Comparison of ENCODE assay signal across 18 cellular contexts in the genomic region with DNA sequence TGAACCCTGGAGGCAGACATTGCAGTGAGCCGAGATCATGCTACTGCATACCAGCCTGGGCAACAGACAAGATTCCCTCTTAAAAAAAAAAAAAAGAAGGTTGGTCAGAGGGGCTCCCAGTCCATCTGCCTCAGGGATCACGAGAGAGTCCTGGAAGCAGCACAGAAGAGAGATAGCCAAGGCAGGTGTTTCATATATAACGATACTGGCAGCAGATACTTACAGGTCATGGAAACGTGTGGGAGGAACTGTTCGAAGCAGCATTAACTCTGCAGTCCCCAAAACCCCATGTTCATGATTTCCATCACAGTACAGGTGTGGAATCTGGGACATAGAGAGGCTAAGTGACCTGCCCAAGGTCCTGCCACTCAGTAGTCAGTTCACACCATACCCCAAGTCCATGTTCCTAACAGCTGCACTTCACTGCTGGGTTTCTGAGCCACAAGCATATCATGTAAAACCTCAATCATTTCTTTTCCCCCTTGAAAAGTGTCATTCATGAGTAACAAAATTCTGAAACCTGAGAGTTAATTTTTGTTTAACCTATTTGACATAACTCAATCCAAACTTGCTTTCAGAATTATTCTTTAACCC.
"Had no signal": no experiment of that assay in that cellular context is flagged by ENCODE, and none has a peak within 500 bp of the region (broad histone marks: within the 10 kb centered on the region; RNA-seq: fewer than 3 reads in every experiment).

No MANE protein-coding gene starts in this region.

- H3K9me3 Mint-ChIP-seq: activated B cell treated with CpG ODN at 0.5 μM for 24 hours; naive thymus-derived CD8-positive, alpha-beta T cell had no signal

- DNase-seq: activated B cell treated with CpG ODN at 0.5 μM for 24 hours; activated CD4-positive, alpha-beta T cell treated with anti-CD3 and anti-CD28 coated beads, Interleukin-2, amount 50 U/mL, for 48 hours; activated CD8-positive, alpha-beta memory T cell treated with anti-CD3 and anti-CD28 coated beads, Interleukin-2, amount 50 U/mL, for 48 hours; activated gamma-delta T cell; amniotic stem cell; body of pancreas; dermis blood vessel endothelial cell; foreskin fibroblast; lower lobe of right lung; naive thymus-derived CD8-positive, alpha-beta T cell; SIG-M5; stimulated activated CD4-positive, alpha-beta T cell treated with anti-CD3 and anti-CD28 coated beads, Interleukin-2, amount 100 ng/mL, for 24 hours; stimulated activated naive CD4-positive, alpha-beta T cell; T-helper 17 cell; testis; upper lobe of right lung had no signal

- H3K4me3 Mint-ChIP-seq: activated B cell treated with CpG ODN at 0.5 μM for 24 hours; naive thymus-derived CD8-positive, alpha-beta T cell; T-helper 17 cell had no signal

- H3K27me3 ChIP-seq: body of pancreas, esophagus muscularis mucosa, testis, upper lobe of right lung had no signal

- H3K27ac Mint-ChIP-seq: activated B cell treated with CpG ODN at 0.5 μM for 24 hours, progenitor cell of endocrine pancreas, T-helper 17 cell had no signal

- H3K4me3 ChIP-seq: body of pancreas, esophagus muscularis mucosa, lower lobe of right lung, testis, upper lobe of right lung had no signal

- H3K27me3 Mint-ChIP-seq: activated B cell treated with CpG ODN at 0.5 μM for 24 hours; naive thymus-derived CD8-positive, alpha-beta T cell; progenitor cell of endocrine pancreas; T-helper 17 cell had no signal

- H3K27ac ChIP-seq: body of pancreas, esophagus muscularis mucosa, lower lobe of right lung, testis, upper lobe of right lung had no signal

- ATAC-seq: body of pancreas; lower lobe of right lung; naive thymus-derived CD8-positive, alpha-beta T cell; T-helper 17 cell; upper lobe of right lung had no signal

- H3K9me3 ChIP-seq: body of pancreas, esophagus muscularis mucosa, lower lobe of right lung, testis, upper lobe of right lung had no signal
